In the genomic region with DNA sequence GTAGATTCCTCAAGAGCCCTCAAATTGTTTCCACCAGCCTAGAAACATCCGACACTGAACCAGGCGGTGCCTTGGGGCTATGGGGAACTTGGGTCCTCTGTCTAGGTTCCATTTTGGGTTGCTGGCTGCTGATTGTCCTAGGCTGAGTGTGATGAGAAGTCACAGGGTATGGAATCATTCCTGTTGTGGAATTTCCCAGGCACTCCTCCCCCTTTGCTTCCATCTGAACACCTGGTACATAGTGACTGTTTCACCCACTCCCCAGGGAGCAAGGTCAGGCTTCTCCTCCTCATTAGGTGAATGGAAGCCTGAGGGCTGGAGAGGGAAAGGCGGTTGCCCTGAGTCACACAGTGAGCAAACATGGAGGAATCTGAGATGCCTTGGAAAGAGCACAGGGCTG, we compare ENCODE assay signal across 1 cellular context.
TF ChIP-seq lines count a peak whose summit lies in the region.

No MANE protein-coding gene starts in this region.

TF ChIP-seq in H1, 55 proteins besides CTCF, POLR2A, EP300 and RAD21:
- TF ChIP-seq CHD2 (IDR thresholded peaks at IDR 0.05; ENCODE audit: low read length) = no peak
- no peak for TF ChIP-seq GABPA (IDR thresholded peaks at IDR 0.05; ENCODE audit: borderline replicate concordance, insufficient read depth, low read length)
- TF ChIP-seq KDM4A (IDR thresholded peaks at IDR 0.05; ENCODE audit: low read depth, low read length, severe bottlenecking) = no peak
- TF ChIP-seq, protein P1, sequence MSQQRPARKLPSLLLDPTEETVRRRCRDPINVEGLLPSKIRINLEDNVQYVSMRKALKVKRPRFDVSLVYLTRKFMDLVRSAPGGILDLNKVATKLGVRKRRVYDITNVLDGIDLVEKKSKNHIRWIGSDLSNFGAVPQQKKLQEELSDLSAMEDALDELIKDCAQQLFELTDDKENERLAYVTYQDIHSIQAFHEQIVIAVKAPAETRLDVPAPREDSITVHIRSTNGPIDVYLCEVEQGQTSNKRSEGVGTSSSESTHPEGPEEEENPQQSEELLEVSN (IDR thresholded peaks at IDR 0.05) = no peak
- TF ChIP-seq EZH2 (IDR thresholded peaks at IDR 0.05; ENCODE audit: low read depth, low read length, severe bottlenecking) = no peak
- no peak for TF ChIP-seq POU5F1 (IDR thresholded peaks at IDR 0.05; ENCODE audit: low read depth, low read length)
